ENCODE assay signal across 31 cellular contexts in genomic region chr16:21653571-21653970, GRCh38. TPM values are rescaled to one million over a fixed set of nuclear protein-coding genes. Genes with fewer than 3 reads are reported as not detected.
DNase-seq lines count a peak whose midpoint lies in the region; ATAC-seq and TF ChIP-seq lines count a peak whose summit lies in the region.
"Had no signal": no experiment of that assay in that cellular context is flagged by ENCODE, and none has a peak within 500 bp of the region (broad histone marks: within the 10 kb centered on the region; RNA-seq: fewer than 3 reads in every experiment).

No MANE protein-coding gene starts in this region.

- H3K27ac ChIP-seq in left ventricle myocardium inferior (replicated peaks) (no peak overlapping the region), lower lobe of right lung (peak overlapping the region; percentile 9), upper lobe of right lung (no peak overlapping the region)
- H3K27ac ChIP-seq: sigmoid colon, testis, vagina had no signal

- DNase-seq in Right ventricle myocardium superior (no peak), left ventricle myocardium inferior (no peak), lower lobe of right lung (no peak), upper lobe of right lung (no peak)
- no peak for DNase-seq in effector memory CD8-positive, alpha-beta T cell
- DNase-seq in activated effector memory CD4-positive, alpha-beta T cell treated with anti-CD3 and anti-CD28 coated beads, Interleukin-2, amount 50 U/mL, for 16 hours: no peak
- DNase-seq: activated CD4-positive, alpha-beta memory T cell treated with anti-CD3 and anti-CD28 coated beads, Interleukin-2, amount 10 ng/mL, durations not matched to agents 7 days and 5 days; activated CD4-positive, alpha-beta T cell treated with anti-CD3 and anti-CD28 coated beads for 1 hour; central memory CD4-positive, alpha-beta T cell; dermis blood vessel endothelial cell; MV-4-11; NCI-H1436 treated with DMSO at 0.1 percent for 48 hours; NCI-H774; posterior cingulate gyrus; RPMI8226; sigmoid colon; stimulated activated CD4-positive, alpha-beta T cell treated with anti-CD3 and anti-CD28 coated beads, Interleukin-4, amount 100 ng/mL, for 4 hours; stimulated activated naive CD4-positive, alpha-beta T cell treated with Interleukin-2 at 50 U/mL for 16 hours; T-helper 1 cell; testis had no signal

- H3K9me3 Mint-ChIP-seq in effector memory CD8-positive, alpha-beta T cell: no peaks in the 10 kb centered on the region
- H3K9me3 Mint-ChIP-seq: activated CD4-positive, alpha-beta memory T cell treated with anti-CD3 and anti-CD28 coated beads, Interleukin-2, amount 10 ng/mL, durations not matched to agents 7 days and 5 days; activated T-helper 2 cell treated with anti-CD3 and anti-CD28 coated beads, Interferon-gamma antibody, Interleukin-2, Interleukin-4, amounts not matched to agents 10 μg/mL and 5 μg/mL and 100 μg/mL, durations not matched to agents 14 hours and 24 hours and 36 hours had no signal

- peak; percentile 30 for ATAC-seq in Right ventricle myocardium superior (ENCODE audit: poor library complexity)
- ATAC-seq in effector memory CD8-positive, alpha-beta T cell (replicated peaks): no peak
- ATAC-seq in lower lobe of right lung: peak; percentile 23 to 29
- peak; percentile 60 for ATAC-seq in upper lobe of right lung
- ATAC-seq in HG02852 (IDR thresholded peaks at IDR 0.05; ENCODE audit: unreplicated experiment): no peak
- ATAC-seq in HG02840 (IDR thresholded peaks at IDR 0.05; ENCODE audit: low FRiP score, unreplicated experiment): no peak

- H3K4me3 Mint-ChIP-seq in effector memory CD8-positive, alpha-beta T cell: no peak overlapping the region
- H3K4me3 Mint-ChIP-seq: activated CD4-positive, alpha-beta memory T cell treated with anti-CD3 and anti-CD28 coated beads, Interleukin-2, amount 10 ng/mL, durations not matched to agents 7 days and 5 days; activated naive CD8-positive, alpha-beta T cell had no signal

- H3K27me3 ChIP-seq in left ventricle myocardium inferior (ENCODE audit: low read depth) (no peaks in the 10 kb centered on the region), lower lobe of right lung (ENCODE audit: low read depth) (no peaks in the 10 kb centered on the region), upper lobe of right lung (no peaks in the 10 kb centered on the region)
- H3K27me3 ChIP-seq: sigmoid colon, testis, vagina had no signal

- H3K4me1 ChIP-seq in left ventricle myocardium inferior: peaks cover 17% of the 10 kb centered on the region
- peaks cover 33% of the 10 kb centered on the region for H3K4me1 ChIP-seq in lower lobe of right lung
- H3K4me1 ChIP-seq in upper lobe of right lung: peaks cover 24% of the 10 kb centered on the region
- H3K4me1 ChIP-seq: testis had no signal

- H3K9me3 ChIP-seq in left ventricle myocardium inferior (replicated peaks) (no peaks in the 10 kb centered on the region), lower lobe of right lung (no peaks in the 10 kb centered on the region), upper lobe of right lung (no peaks in the 10 kb centered on the region)
- H3K9me3 ChIP-seq: sigmoid colon, testis, vagina had no signal

- peaks cover 10 to 27% of the 10 kb centered on the region in 2 donors for H3K4me1 Mint-ChIP-seq in effector memory CD8-positive, alpha-beta T cell (ENCODE audit: low read depth in 2 of 2)

- H3K27ac Mint-ChIP-seq in effector memory CD8-positive, alpha-beta T cell: peak overlapping the region; percentile 51 to 79
- H3K27ac Mint-ChIP-seq: activated CD4-positive, alpha-beta memory T cell treated with anti-CD3 and anti-CD28 coated beads, Interleukin-2, amount 10 ng/mL, durations not matched to agents 7 days and 5 days; activated naive CD8-positive, alpha-beta T cell; activated T-helper 2 cell treated with anti-CD3 and anti-CD28 coated beads, Interferon-gamma antibody, Interleukin-2, Interleukin-4, amounts not matched to agents 10 μg/mL and 5 μg/mL and 100 μg/mL, durations not matched to agents 14 hours and 24 hours and 36 hours had no signal

- peaks cover 23% of the 10 kb centered on the region for H3K36me3 Mint-ChIP-seq in effector memory CD8-positive, alpha-beta T cell (ENCODE audit: insufficient read depth)

- H3K36me3 ChIP-seq in left ventricle myocardium inferior: peaks cover 10% of the 10 kb centered on the region
- H3K36me3 ChIP-seq in lower lobe of right lung: peaks cover 19% of the 10 kb centered on the region
- peaks cover 12% of the 10 kb centered on the region for H3K36me3 ChIP-seq in upper lobe of right lung

- intact Hi-C loops in Right ventricle myocardium superior (cut with DNase I) (no loop called here), left ventricle myocardium inferior (cut with micrococcal nuclease) (no loop called here), lower lobe of right lung (cut with DNase I) (no loop called here), upper lobe of right lung (cut with DNase I) (no loop called here)

- no peaks in the 10 kb centered on the region for H3K27me3 Mint-ChIP-seq in effector memory CD8-positive, alpha-beta T cell
- H3K27me3 Mint-ChIP-seq: activated CD4-positive, alpha-beta memory T cell treated with anti-CD3 and anti-CD28 coated beads, Interleukin-2, amount 10 ng/mL, durations not matched to agents 7 days and 5 days; activated naive CD8-positive, alpha-beta T cell had no signal

- H3K4me3 ChIP-seq in left ventricle myocardium inferior: no peak overlapping the region
- H3K4me3 ChIP-seq in lower lobe of right lung: no peak overlapping the region
- H3K4me3 ChIP-seq in upper lobe of right lung: no peak overlapping the region
- H3K4me3 ChIP-seq: sigmoid colon, testis, vagina had no signal

- TF ChIP-seq CTCF in left ventricle myocardium inferior (IDR thresholded peaks at IDR 0.05; ENCODE audit: borderline replicate concordance) (no peak), lower lobe of right lung (IDR thresholded peaks at IDR 0.05) (no peak), upper lobe of right lung (IDR thresholded peaks at IDR 0.05) (no peak)

RNA-seq across cellular contexts. Expression of gene IGSF6, which starts 1.2 kb away (rescaled TPM):
- 2.5 TPM for total RNA-seq in Right ventricle myocardium superior
- 3.6 TPM for total RNA-seq in left ventricle myocardium inferior
- 103 TPM for total RNA-seq in lower lobe of right lung
- 88.4 TPM for total RNA-seq in upper lobe of right lung
- total RNA-seq: A172; activated T-helper 2 cell treated with anti-CD3 and anti-CD28 coated beads, Interferon-gamma antibody, Interleukin-2, Interleukin-4, amounts not matched to agents 10 μg/mL and 5 μg/mL and 100 μg/mL, durations not matched to agents 14 hours and 24 hours and 36 hours; astrocyte; dermis blood vessel endothelial cell; endothelial cell of umbilical vein; glomerular endothelial cell; LHCN-M2 had no signal

RNA-seq across cellular contexts. Expression of gene OTOA, which starts 10.2 kb away (rescaled TPM):
- total RNA-seq in Right ventricle myocardium superior (not detected), left ventricle myocardium inferior (0.11 TPM), lower lobe of right lung (0.92 TPM), upper lobe of right lung (0.90 TPM)
- total RNA-seq: activated T-helper 2 cell treated with anti-CD3 and anti-CD28 coated beads, Interferon-gamma antibody, Interleukin-2, Interleukin-4, amounts not matched to agents 10 μg/mL and 5 μg/mL and 100 μg/mL, durations not matched to agents 14 hours and 24 hours and 36 hours; dermis blood vessel endothelial cell; lower leg skin; vagina had no signal

RNA-seq across cellular contexts. Expression of gene METTL9, which starts 54.2 kb away (rescaled TPM):
- total RNA-seq in Right ventricle myocardium superior: 47.4 TPM
- total RNA-seq in left ventricle myocardium inferior: 47.8 TPM
- 74.1 TPM for total RNA-seq in lower lobe of right lung
- 84.0 TPM for total RNA-seq in upper lobe of right lung

Comparison
In these comparisons a context has a peak if more than half of its experiments do, and no peak if none do; other contexts are left out.
1. ATAC-seq: peak in Right ventricle myocardium superior (single experiment), lower lobe of right lung (2 of 2) and upper lobe of right lung (single experiment); none in effector memory CD8-positive, alpha-beta T cell (single experiment), HG02852 (single experiment) and HG02840 (single experiment).
2. RNA of gene IGSF6, which starts 1.2 kb away (total RNA-seq): 103 TPM in lower lobe of right lung (single experiment) and 88.4 TPM in upper lobe of right lung (single experiment); 3.6 TPM in left ventricle myocardium inferior (single experiment) and 2.5 TPM in Right ventricle myocardium superior (single experiment); every median in the first group is over 10 times any median in the second.